2 cellular contexts compared by ENCODE assay signal in the genomic region with DNA sequence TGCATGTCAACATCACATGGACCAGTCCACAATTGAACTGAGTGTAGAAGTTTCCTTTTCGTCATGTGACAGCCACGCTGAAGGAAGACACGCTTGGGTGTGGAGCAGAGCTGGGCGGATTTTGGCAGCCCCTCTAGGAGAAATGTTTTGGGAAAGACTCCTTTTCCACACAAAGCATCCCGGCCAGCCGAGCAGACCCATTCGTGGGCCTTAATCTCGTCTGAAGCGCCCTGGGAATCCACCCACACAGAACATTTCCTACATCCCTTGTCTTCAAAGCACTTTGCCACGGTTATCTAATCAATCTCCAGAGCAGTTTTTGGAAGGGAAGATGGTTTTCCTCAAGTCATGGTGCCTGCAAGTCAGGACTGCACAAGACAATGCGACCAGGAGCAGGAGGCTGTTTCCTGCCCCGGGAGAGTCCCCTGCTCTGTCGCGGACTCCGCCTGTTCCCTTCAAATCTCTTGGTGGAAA.
TF ChIP-seq lines count a peak whose summit lies in the region.

No MANE protein-coding gene starts in this region.

TF ChIP-seq in HEK293, 187 proteins besides CTCF, POLR2A, EP300 and RAD21:
- peak; percentile 29; the same call in 1 of the 2 replicates for TF ChIP-seq EGR2 (tag by site-specific recombination; IDR thresholded peaks at IDR 0.05; ENCODE audit: low read depth)
- TF ChIP-seq KLF9 (tag by site-specific recombination; IDR thresholded peaks at IDR 0.05; ENCODE audit: low read depth), result no peak

TF ChIP-seq in endothelial cell of umbilical vein, 7 proteins besides CTCF, POLR2A, EP300 and RAD21:
- TF ChIP-seq EZH2 (IDR thresholded peaks at IDR 0.05; ENCODE audit: borderline replicate concordance, low read depth, low read length, severe bottlenecking), result no peak
- TF ChIP-seq, protein P1, sequence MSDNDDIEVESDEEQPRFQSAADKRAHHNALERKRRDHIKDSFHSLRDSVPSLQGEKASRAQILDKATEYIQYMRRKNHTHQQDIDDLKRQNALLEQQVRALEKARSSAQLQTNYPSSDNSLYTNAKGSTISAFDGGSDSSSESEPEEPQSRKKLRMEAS (IDR thresholded peaks at IDR 0.05; ENCODE audit: insufficient read depth, insufficient read length), result no peak
- TF ChIP-seq MYC (IDR thresholded peaks at IDR 0.05; ENCODE audit: low read depth, low read length), result no peak
- no peak for TF ChIP-seq GATA2 (IDR thresholded peaks at IDR 0.05; ENCODE audit: insufficient read depth, insufficient read length, low read depth, low read length)
- no peak for TF ChIP-seq POLR2AphosphoS5 (IDR thresholded peaks at IDR 0.05; ENCODE audit: insufficient read depth, low read depth, low read length)
- TF ChIP-seq FOS (IDR thresholded peaks at IDR 0.05; ENCODE audit: borderline replicate concordance, insufficient read depth, low read length), result no peak
- no peak for TF ChIP-seq JUN (IDR thresholded peaks at IDR 0.05; ENCODE audit: borderline replicate concordance, insufficient read depth, insufficient read length, low read depth)
